ENCODE assay signal across 8 cellular contexts in the genomic region with DNA sequence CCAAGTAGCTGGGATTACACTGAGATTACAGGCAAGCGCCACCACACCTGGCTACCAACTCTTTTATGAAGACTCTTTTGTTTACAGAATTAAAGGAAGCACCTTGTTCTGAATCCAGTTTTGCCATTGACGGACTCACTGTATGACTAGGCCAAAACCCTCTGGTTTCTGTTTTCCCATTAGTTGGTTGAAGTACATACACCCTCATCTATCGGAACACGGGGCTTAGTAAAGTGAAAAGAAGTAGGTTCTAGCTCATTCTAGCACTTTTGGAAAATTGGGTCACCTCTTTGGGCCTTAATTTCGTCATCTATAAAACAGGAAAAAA.
DNase-seq lines count a peak whose midpoint lies in the region; ATAC-seq and TF ChIP-seq lines count a peak whose summit lies in the region.

No MANE protein-coding gene starts in this region.

- TF ChIP-seq CTCF in AG10803 (conservative IDR thresholded peaks at IDR 0.05; ENCODE audit: low read length) (no peak), chondrocyte (IDR thresholded peaks at IDR 0.05) (no peak)

- H3K9me3 Mint-ChIP-seq in IgD-negative memory B cell (peaks cover 0 to 2% (median 0%) of the 10 kb centered on the region in 3 donors), chondrocyte (ENCODE audit: low read depth) (no peaks in the 10 kb centered on the region), naive B cell (no peaks in the 10 kb centered on the region)

- H3K27me3 Mint-ChIP-seq in IgD-negative memory B cell (no peaks in the 10 kb centered on the region), chondrocyte (ENCODE audit: low read depth) (no peaks in the 10 kb centered on the region), naive B cell (no peaks in the 10 kb centered on the region)

- DNase-seq in AG10803 (ENCODE audit: low read depth) (no peak), chondrocyte (ENCODE audit: low spot score) (no peak), naive B cell (no peak), NCI-H526 treated with DMSO at 0.1 percent for 48 hours (lab: John Stamatoyannopoulos, UW) (no peak), NCI-H510A treated with DMSO at 0.1 percent for 48 hours (lab: John Stamatoyannopoulos, UW) (no peak), NCI-H510A (lab: John Stamatoyannopoulos, UW) (no peak)
- no peak for DNase-seq in stimulated activated CD4-positive, alpha-beta T cell treated with anti-CD3 and anti-CD28 coated beads, Interleukin-4, amount 100 ng/mL, for 4 hours

- H3K36me3 Mint-ChIP-seq in IgD-negative memory B cell (peaks cover 1% of the 10 kb centered on the region), chondrocyte (ENCODE audit: low read depth) (peaks cover 3% of the 10 kb centered on the region), naive B cell (peaks cover 0 to 4% of the 10 kb centered on the region in 2 donors)

- ATAC-seq in naive B cell (ENCODE audit: low read depth in 2 of 2), result no peak

- H3K4me1 Mint-ChIP-seq in IgD-negative memory B cell, result peaks cover 14 to 30% (median 24%) of the 10 kb centered on the region in 3 donors
- H3K4me1 Mint-ChIP-seq in chondrocyte (ENCODE audit: low read depth), result peaks cover 28% of the 10 kb centered on the region
- H3K4me1 Mint-ChIP-seq in naive B cell, result peaks cover 22 to 34% (median 25%) of the 10 kb centered on the region in 3 donors

- H3K4me3 ChIP-seq in AG10803 (ENCODE audit: low read length), result peak overlapping the region; percentile 80

- peak overlapping the region; percentile 78 to 99 (median 97) for H3K27ac Mint-ChIP-seq in IgD-negative memory B cell
- peak overlapping the region; percentile 98 for H3K27ac Mint-ChIP-seq in chondrocyte (ENCODE audit: unreplicated experiment)
- peak overlapping the region; percentile 87 to 97 (median 89) for H3K27ac Mint-ChIP-seq in naive B cell

- H3K4me3 Mint-ChIP-seq in IgD-negative memory B cell (peak overlapping the region; percentile 91 to 98 (median 96)), chondrocyte (ENCODE audit: unreplicated experiment) (peak overlapping the region; percentile 84), naive B cell (peak overlapping the region; percentile 79 to 98 (median 91))
